ENCODE assay signal across 19 cellular contexts in the genomic region with DNA sequence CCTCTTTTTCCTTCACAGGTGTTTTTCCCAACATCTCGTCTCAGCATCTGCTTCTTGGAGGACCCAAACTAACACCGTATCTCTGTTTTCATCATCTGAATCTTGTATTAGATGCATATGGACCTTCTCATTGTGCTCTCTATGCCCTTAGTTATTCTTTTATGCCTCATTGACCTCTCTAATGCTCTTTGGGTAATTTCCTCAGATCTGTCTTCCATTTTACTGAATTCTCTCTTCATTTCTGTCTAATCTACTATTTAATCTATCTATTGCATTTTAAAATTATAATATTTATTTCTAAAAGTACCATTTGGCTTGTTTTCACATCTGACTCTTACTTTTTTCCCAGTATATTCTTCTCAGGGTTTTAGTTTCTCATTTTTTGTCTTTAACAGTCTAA.
A peak's percentile ranks its signal among the peaks of the same experiment; 100 is the strongest.
DNase-seq lines count a peak whose midpoint lies in the region; ATAC-seq and TF ChIP-seq lines count a peak whose summit lies in the region.
"Had no signal": no experiment of that assay in that cellular context is flagged by ENCODE, and none has a peak within 500 bp of the region (broad histone marks: within the 10 kb centered on the region; RNA-seq: fewer than 3 reads in every experiment).

No MANE protein-coding gene starts in this region.

- no peak for TF ChIP-seq RAD21 in SK-N-SH (IDR thresholded peaks at IDR 0.05; ENCODE audit: low read length)

- intact Hi-C loops in MCF 10A (cut with micrococcal nuclease) (no loop called here), breast epithelium (cut with DNase I; ENCODE audit: low total_unique reads) (no loop called here)
- intact Hi-C loops in activated T-helper 1 cell treated with anti-CD3 and anti-CD28 coated beads, Interleukin-12 subunit alpha, Interleukin-12 subunit beta, Interleukin-2, Interleukin-4 antibody, amounts not matched to agents 30 ng/mL and 10 ng/mL and 1 ng/mL, durations not matched to agents 14 hours and 24 hours and 36 hours (cut with micrococcal nuclease), result no loop called here

- TF ChIP-seq EP300 in SK-N-SH (IDR thresholded peaks at IDR 0.05; ENCODE audit: borderline replicate concordance in 1 of 2, low read depth in 1 of 2, low read length in 1 of 2), result no peak

- H3K36me3 Mint-ChIP-seq in MCF 10A (ENCODE audit: insufficient read depth, unreplicated experiment) (peaks cover 5% of the 10 kb centered on the region), immature natural killer cell (peaks cover 18 to 24% (median 21%) of the 10 kb centered on the region in 3 donors)
- H3K36me3 Mint-ChIP-seq in activated T-helper 1 cell treated with anti-CD3 and anti-CD28 coated beads, Interleukin-12 subunit alpha, Interleukin-12 subunit beta, Interleukin-2, Interleukin-4 antibody, amounts not matched to agents 30 ng/mL and 10 ng/mL and 1 ng/mL, durations not matched to agents 14 hours and 24 hours and 36 hours (ENCODE audit: low read depth), result peaks cover 23% of the 10 kb centered on the region

- no peak overlapping the region for H3K27ac ChIP-seq in SK-N-SH (ENCODE audit: low read depth in 2 of 2, low read length in 1 of 2)
- H3K27ac ChIP-seq in breast epithelium, result no peak overlapping the region
- H3K27ac ChIP-seq: 22Rv1 had no signal

- DNase-seq in SK-N-SH, result no peak
- DNase-seq in MCF 10A (ENCODE audit: unreplicated experiment), result no peak
- no peak for DNase-seq in breast epithelium (ENCODE audit: low spot score in 2 of 2)
- DNase-seq in immature natural killer cell, result no peak
- DNase-seq in activated T-helper 1 cell treated with anti-CD3 and anti-CD28 coated beads, Interleukin-12 subunit alpha, Interleukin-12 subunit beta, Interleukin-2, Interleukin-4 antibody, amounts not matched to agents 30 ng/mL and 10 ng/mL and 1 ng/mL, durations not matched to agents 14 hours and 24 hours and 36 hours (ENCODE audit: low spot score), result no peak
- DNase-seq: DMS 273 treated with DMSO at 0.1 percent for 48 hours; GOT3; HFFc6; MV-4-11; NCI-H1417; NCI-H2029 treated with DMSO at 0.1 percent for 48 hours; NCI-H2171 treated with DMSO at 0.1 percent for 48 hours; NCI-H446 treated with DMSO at 0.1 percent for 48 hours; NK-92 treated with Interleukin-12 subunit alpha and Interleukin-12 subunit beta, amount 100 ng/mL, for 24 hours had no signal

- H3K27me3 ChIP-seq in SK-N-SH (ENCODE audit: insufficient read depth) (no peaks in the 10 kb centered on the region), breast epithelium (no peaks in the 10 kb centered on the region)

- peak overlapping the region; percentile 10 for H3K27ac Mint-ChIP-seq in MCF 10A (ENCODE audit: low read depth, unreplicated experiment)
- H3K27ac Mint-ChIP-seq in immature natural killer cell, result peak overlapping the region; percentile 82 to 100 (median 92)
- H3K27ac Mint-ChIP-seq in activated T-helper 1 cell treated with anti-CD3 and anti-CD28 coated beads, Interleukin-12 subunit alpha, Interleukin-12 subunit beta, Interleukin-2, Interleukin-4 antibody, amounts not matched to agents 30 ng/mL and 10 ng/mL and 1 ng/mL, durations not matched to agents 14 hours and 24 hours and 36 hours, result no peak overlapping the region
- H3K27ac Mint-ChIP-seq: HFFc6 had no signal

- no peak overlapping the region for H3K4me3 Mint-ChIP-seq in MCF 10A (ENCODE audit: unreplicated experiment)
- H3K4me3 Mint-ChIP-seq in immature natural killer cell, result peak overlapping the region in 2 of 5 donors; percentile 18 to 39
- no peak overlapping the region for H3K4me3 Mint-ChIP-seq in activated T-helper 1 cell treated with anti-CD3 and anti-CD28 coated beads, Interleukin-12 subunit alpha, Interleukin-12 subunit beta, Interleukin-2, Interleukin-4 antibody, amounts not matched to agents 30 ng/mL and 10 ng/mL and 1 ng/mL, durations not matched to agents 14 hours and 24 hours and 36 hours
- H3K4me3 Mint-ChIP-seq: HFFc6 had no signal

- BruUV-seq in MCF 10A (replicated peaks; lab: Mats Ljungman, UMichigan), result no TSS peak

- H4K20me1 ChIP-seq in SK-N-SH (ENCODE audit: insufficient read depth), result no peaks in the 10 kb centered on the region

- H3K9me3 Mint-ChIP-seq in MCF 10A (ENCODE audit: unreplicated experiment) (peaks cover 10% of the 10 kb centered on the region), immature natural killer cell (peaks cover 0 to 9% (median 4%) of the 10 kb centered on the region in 6 donors)
- peaks cover 15% of the 10 kb centered on the region for H3K9me3 Mint-ChIP-seq in activated T-helper 1 cell treated with anti-CD3 and anti-CD28 coated beads, Interleukin-12 subunit alpha, Interleukin-12 subunit beta, Interleukin-2, Interleukin-4 antibody, amounts not matched to agents 30 ng/mL and 10 ng/mL and 1 ng/mL, durations not matched to agents 14 hours and 24 hours and 36 hours

- H3K4me1 Mint-ChIP-seq in MCF 10A (ENCODE audit: insufficient read depth, unreplicated experiment) (no peaks in the 10 kb centered on the region), immature natural killer cell (peaks cover 82 to 90% of the 10 kb centered on the region in 2 donors)
- H3K4me1 Mint-ChIP-seq in activated T-helper 1 cell treated with anti-CD3 and anti-CD28 coated beads, Interleukin-12 subunit alpha, Interleukin-12 subunit beta, Interleukin-2, Interleukin-4 antibody, amounts not matched to agents 30 ng/mL and 10 ng/mL and 1 ng/mL, durations not matched to agents 14 hours and 24 hours and 36 hours (ENCODE audit: low read depth), result peaks cover 46% of the 10 kb centered on the region

- WGBS in SK-N-SH (ENCODE audit: low lambda C conversion rate), result 95% methylated on average over 2 of the region's 2 CpGs

- CTCF ChIA-PET in SK-N-SH (lab: Yijun Ruan, JAX) (no interaction called here), MCF 10A (lab: Yijun Ruan, JAX) (interaction anchor here (0.6 kb wide), 1 partner anchor 89 kb away, joined by 3 read pairs; no protein-coding TSS in a partner anchor)

- H3K9me2 ChIP-seq in SK-N-SH, result no peaks in the 10 kb centered on the region

- H3K9me3 ChIP-seq in SK-N-SH (no peaks in the 10 kb centered on the region), breast epithelium (peaks cover 0 to 9% of the 10 kb centered on the region in 2 donors)

- TF ChIP-seq CTCF in SK-N-SH (IDR thresholded peaks at IDR 0.05) (no peak), MCF 10A (IDR thresholded peaks at IDR 0.05; ENCODE audit: unreplicated experiment) (no peak), breast epithelium (IDR thresholded peaks at IDR 0.05) (no peak)

- no peak overlapping the region for H3K4me3 ChIP-seq in SK-N-SH (ENCODE audit: low read depth in 2 of 2, low read length in 1 of 2)
- H3K4me3 ChIP-seq in breast epithelium, result no peak overlapping the region
- H3K4me3 ChIP-seq: K562 had no signal

- POLR2A ChIA-PET in SK-N-SH (lab: Yijun Ruan, JAX) (no interaction called here), MCF 10A (lab: Yijun Ruan, JAX) (no interaction called here)

- TF ChIP-seq POLR2A in breast epithelium (IDR thresholded peaks at IDR 0.05), result no peak

- H3K4me2 ChIP-seq in SK-N-SH, result no peak overlapping the region

- no peaks in the 10 kb centered on the region for H3K27me3 Mint-ChIP-seq in MCF 10A (ENCODE audit: insufficient read depth, unreplicated experiment)
- peaks cover 3 to 4% (median 4%) of the 10 kb centered on the region in 3 donors for H3K27me3 Mint-ChIP-seq in immature natural killer cell (ENCODE audit: low read depth in 3 of 3)
- no peaks in the 10 kb centered on the region for H3K27me3 Mint-ChIP-seq in activated T-helper 1 cell treated with anti-CD3 and anti-CD28 coated beads, Interleukin-12 subunit alpha, Interleukin-12 subunit beta, Interleukin-2, Interleukin-4 antibody, amounts not matched to agents 30 ng/mL and 10 ng/mL and 1 ng/mL, durations not matched to agents 14 hours and 24 hours and 36 hours (ENCODE audit: insufficient read depth)

- no peaks in the 10 kb centered on the region for H3K4me1 ChIP-seq in SK-N-SH (ENCODE audit: control insufficient read depth in 1 of 2, insufficient read depth in 2 of 2, low read depth in 1 of 2, low read length in 1 of 2)
- H3K4me1 ChIP-seq in breast epithelium, result no peaks in the 10 kb centered on the region

- H3K79me2 ChIP-seq in SK-N-SH (ENCODE audit: insufficient read depth), result peaks cover 7% of the 10 kb centered on the region

- no peak overlapping the region for H2AFZ ChIP-seq in SK-N-SH (ENCODE audit: low read depth)

- ATAC-seq in SK-N-SH treated with all-trans-retinoic acid at 6 μM for 48 hours (no peak), GM19397 (IDR thresholded peaks at IDR 0.05; ENCODE audit: unreplicated experiment) (no peak), GM18511 (IDR thresholded peaks at IDR 0.05; ENCODE audit: unreplicated experiment) (no peak)
- ATAC-seq: K562 had no signal

- H3F3A ChIP-seq in SK-N-SH (replicated peaks; ENCODE audit: insufficient read depth), result no peaks in the 10 kb centered on the region

- H3K36me3 ChIP-seq in SK-N-SH (replicated peaks in 1 of 2; ENCODE audit: control insufficient read depth in 1 of 2, insufficient read depth in 2 of 2, low read length in 1 of 2) (peaks cover 0 to 3% of the 10 kb centered on the region in 2 experiments), breast epithelium (no peaks in the 10 kb centered on the region)

- no peak overlapping the region for H3K9ac ChIP-seq in SK-N-SH

TF ChIP-seq in SK-N-SH treated with all-trans-retinoic acid at 6 μM for 48 hours, 23 proteins besides CTCF, POLR2A, EP300 and RAD21:
- TF ChIP-seq ARNTL (CRISPR knock-in tag; IDR thresholded peaks at IDR 0.05; ENCODE audit: borderline replicate concordance, low read depth) (no peak), ZFP30 (CRISPR knock-in tag; IDR thresholded peaks at IDR 0.05) (peak; percentile 100)
TF ChIP-seq in SK-N-SH treated with all-trans-retinoic acid at 6 μM for 48 hours: peak in this region for 1.

TF ChIP-seq in SK-N-SH, 30 proteins besides CTCF, POLR2A, EP300 and RAD21:
- TF ChIP-seq MXI1 (IDR thresholded peaks at IDR 0.05; ENCODE audit: low read depth, low read length) (no peak), MEF2A (IDR thresholded peaks at IDR 0.05; ENCODE audit: borderline replicate concordance, low read depth) (no peak), POLR2AphosphoS5 (IDR thresholded peaks at IDR 0.05; ENCODE audit: low read depth, low read length) (no peak), FOSL2 (IDR thresholded peaks at IDR 0.05; ENCODE audit: borderline replicate concordance, low read depth) (no peak), TCF12 (IDR thresholded peaks at IDR 0.05) (no peak), TEAD4 (IDR thresholded peaks at IDR 0.05; ENCODE audit: borderline replicate concordance, insufficient read depth) (no peak)
